8 cellular contexts compared by ENCODE assay signal in genomic region chr5:178730940-178731265, GRCh38. TPM values are rescaled to one million over a fixed set of nuclear protein-coding genes. Genes with fewer than 3 reads are reported as not detected.
A peak's percentile ranks its signal among the peaks of the same experiment; 100 is the strongest.
DNase-seq lines count a peak whose midpoint lies in the region; ATAC-seq and TF ChIP-seq lines count a peak whose summit lies in the region.

No MANE protein-coding gene starts in this region.

- ATAC-seq in HG03342 (IDR thresholded peaks at IDR 0.05; ENCODE audit: unreplicated experiment) = no peak

- H3K4me1 ChIP-seq in adipocyte (ENCODE audit: control insufficient read depth, insufficient read depth, low read length) (no peaks in the 10 kb centered on the region), mucosa of rectum (ENCODE audit: control insufficient read depth in 2 of 2, insufficient read depth in 2 of 2, low read length in 2 of 2) (no peaks in the 10 kb centered on the region), vagina (peaks cover 13% of the 10 kb centered on the region)

- no peak overlapping the region for H3K27ac ChIP-seq in mucosa of rectum (ENCODE audit: low read depth in 2 of 2, low read length in 2 of 2)
- H3K27ac ChIP-seq in vagina = peak overlapping the region; percentile 14

- TF ChIP-seq POLR2A in vagina (IDR thresholded peaks at IDR 0.05) = no peak

- H3K9me3 ChIP-seq in adipocyte (ENCODE audit: control insufficient read depth, low read length) (peaks cover 8% of the 10 kb centered on the region), mucosa of rectum (ENCODE audit: control insufficient read depth in 2 of 2, low read length in 2 of 2) (no peaks in the 10 kb centered on the region), vagina (no peaks in the 10 kb centered on the region)

- no peak overlapping the region for H3K9ac ChIP-seq in adipocyte (ENCODE audit: low read length)
- no peak overlapping the region for H3K9ac ChIP-seq in mucosa of rectum (ENCODE audit: low read depth in 1 of 2, low read length in 2 of 2)

- intact Hi-C loops in vagina (cut with DNase I) = no loop called here

- H3K36me3 ChIP-seq in adipocyte (ENCODE audit: control insufficient read depth, insufficient read depth, low read length, severe bottlenecking) (peaks cover 22% of the 10 kb centered on the region), mucosa of rectum (ENCODE audit: control insufficient read depth in 2 of 2, insufficient read depth in 2 of 2, low read length in 2 of 2) (peaks cover 6 to 8% of the 10 kb centered on the region in 2 donors), vagina (peaks cover 0 to 17% of the 10 kb centered on the region in 2 donors)

- peak; percentile 6 for DNase-seq in stimulated activated CD4-positive, alpha-beta T cell treated with anti-CD3 and anti-CD28 coated beads, Interleukin-15, amount 100 ng/mL, for 24 hours
- no peak for DNase-seq in stimulated activated CD4-positive, alpha-beta T cell treated with anti-CD3 and anti-CD28 coated beads, Interleukin-12 subunit alpha, Interleukin-12 subunit beta, amount 100 ng/mL, for 4 hours
- no peak for DNase-seq in adipocyte (ENCODE audit: low read depth)
- DNase-seq in vagina (ENCODE audit: extremely low spot score in 2 of 2) = no peak
- no peak for DNase-seq in GOT3 (lab: John Stamatoyannopoulos, UW)
- no peak for DNase-seq in AG20443 (ENCODE audit: low spot score)

- H3K27me3 ChIP-seq in adipocyte (replicated peaks; ENCODE audit: control insufficient read depth, insufficient read depth, low read length) (no peaks in the 10 kb centered on the region), mucosa of rectum (ENCODE audit: control insufficient read depth in 2 of 2, insufficient read depth in 2 of 2, low read length in 2 of 2) (no peaks in the 10 kb centered on the region), vagina (no peaks in the 10 kb centered on the region)

- TF ChIP-seq CTCF in vagina (IDR thresholded peaks at IDR 0.05) = no peak

- H3K4me3 ChIP-seq in adipocyte (ENCODE audit: low read length) (peak overlapping the region; percentile 87), mucosa of rectum (ENCODE audit: low read length in 2 of 2) (peak overlapping the region; percentile 52 to 67), vagina (peak overlapping the region; percentile 61 to 76)

RNA-seq across cellular contexts. Expression of gene ZNF354A, which starts 0.4 kb away (rescaled TPM):
- 18.9 TPM for total RNA-seq in vagina
